ENCODE assay signal across 11 cellular contexts in genomic region chr11:116847612-116848011, GRCh38. TPM values are rescaled to one million over a fixed set of nuclear protein-coding genes. Genes with fewer than 3 reads are reported as not detected.
"Had no signal": no experiment of that assay in that cellular context is flagged by ENCODE, and none has a peak within 500 bp of the region (broad histone marks: within the 10 kb centered on the region; RNA-seq: fewer than 3 reads in every experiment).

No MANE protein-coding gene starts in this region.

- FAIRE-seq: H1, H54 had no signal

- H3K4me1 Mint-ChIP-seq: GM23338, H9 had no signal

- H3K27ac ChIP-seq: GM23248 had no signal

- H3K4me3 Mint-ChIP-seq: GM23338, H9, HFFc6 had no signal

- H3K27ac Mint-ChIP-seq: GM23338, HFFc6 had no signal

- DNase-seq: GM23248, GOT3, H7, H9, HCEC 1CT, HFFc6 had no signal

- H3K4me3 ChIP-seq: GM23248, GM23338, HAP-1 had no signal

- H3K9me3 ChIP-seq: HAP-1 had no signal

- H3K9ac ChIP-seq: GM23248 had no signal

- H3K9me3 Mint-ChIP-seq: GM23338, H9, HFFc6 had no signal

- H3K4me1 ChIP-seq: HAP-1 had no signal

- H2AFZ ChIP-seq: GM23248, GM23338 had no signal

- H3K4me2 ChIP-seq: GM23338 had no signal

RNA-seq across cellular contexts. Expression of gene APOA1, which starts 10.2 kb away (rescaled TPM):
- total RNA-seq: GM23248, GM23338, H1, HFFc6 had no signal

RNA-seq across cellular contexts. Expression of gene APOC3, which starts 17.9 kb away (rescaled TPM):
- total RNA-seq: GM23248, GM23338, H1, H4, H7, H9, HFFc6 had no signal

RNA-seq across cellular contexts. Expression of gene APOA4, which starts 24.5 kb away (rescaled TPM):
- total RNA-seq: GM23248, GM23338, H1, H4, H7, H9, HFFc6 had no signal

RNA-seq across cellular contexts. Expression of gene APOA5, which starts 55.9 kb away (rescaled TPM):
- total RNA-seq: GM23248, H4, HFFc6 had no signal
